Comparison of ENCODE assay signal across 9 cellular contexts in the genomic region with DNA sequence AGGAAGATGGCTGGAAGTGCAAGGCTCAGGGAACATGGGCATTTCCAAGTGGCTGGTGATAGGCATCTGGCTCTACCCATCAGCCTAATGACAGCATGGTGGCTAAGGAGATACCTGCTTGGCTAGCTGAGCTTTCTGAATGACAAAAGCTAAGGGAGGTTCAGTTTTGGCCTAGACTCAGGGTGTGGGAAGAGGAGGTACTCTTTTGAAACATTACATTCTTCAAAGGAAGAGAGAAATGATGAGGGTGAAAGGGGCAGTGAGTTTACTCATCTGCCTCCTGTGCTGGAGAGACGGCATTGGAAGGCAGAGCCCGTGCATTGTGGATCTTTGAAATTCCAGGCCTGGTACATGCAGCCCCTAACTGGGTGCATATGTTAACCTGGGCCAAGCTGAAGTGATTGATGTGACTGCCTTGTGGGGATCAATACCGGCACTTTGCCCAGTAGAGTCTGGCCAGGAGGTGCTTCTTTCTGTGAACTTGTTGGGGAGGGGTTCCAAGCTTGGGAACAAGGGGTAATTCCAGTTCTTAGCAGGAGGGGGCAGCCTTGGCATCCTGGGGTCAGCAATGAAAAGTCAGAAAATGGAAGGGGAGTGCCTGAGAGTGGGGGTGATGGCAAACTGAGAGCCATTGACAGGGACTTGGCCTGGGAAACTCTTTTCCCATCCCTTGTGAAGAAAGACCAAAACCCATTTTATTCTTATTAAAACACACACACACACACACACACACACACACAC.
DNase-seq lines count a peak whose midpoint lies in the region; ATAC-seq, FAIRE-seq and TF ChIP-seq lines count a peak whose summit lies in the region.
"Had no signal": no experiment of that assay in that cellular context is flagged by ENCODE, and none has a peak within 500 bp of the region (broad histone marks: within the 10 kb centered on the region; RNA-seq: fewer than 3 reads in every experiment).

No MANE protein-coding gene starts in this region.

- no peak overlapping the region for H3K23ac ChIP-seq in H1 (ENCODE audit: insufficient read length)

- no peak overlapping the region for H2BK5ac ChIP-seq in H1 (ENCODE audit: low read depth, low read length)

- no peak overlapping the region for H2BK20ac ChIP-seq in H1 (ENCODE audit: low read length)

- H3K27ac ChIP-seq in MM.1S (ENCODE audit: low read length) (no peak overlapping the region), H1 (ENCODE audit: low read depth, low read length) (no peak overlapping the region), PC-9 (no peak overlapping the region)

- H3K79me2 ChIP-seq in MM.1S (ENCODE audit: low read length) (no peaks in the 10 kb centered on the region), H1 (ENCODE audit: control insufficient read depth in 1 of 2, insufficient read depth in 2 of 2, low read length in 2 of 2) (no peaks in the 10 kb centered on the region), PC-9 (ENCODE audit: low read depth) (no peaks in the 10 kb centered on the region)

- TF ChIP-seq CTCF in AG04449 (IDR thresholded peaks at IDR 0.05; ENCODE audit: insufficient read depth, low read length, missing control alignments): peak; percentile 2
- peak; percentile 29 for TF ChIP-seq CTCF in GM10248 (IDR thresholded peaks at IDR 0.05; ENCODE audit: control extremely low read depth, extremely low read depth, low read depth, missing control alignments)
- peak; percentile 41 for TF ChIP-seq CTCF in MM.1S (IDR thresholded peaks at IDR 0.05; ENCODE audit: low read length)
- peak; percentile 70 to 83 (median 80) for TF ChIP-seq CTCF in H1 (IDR thresholded peaks at IDR 0.05; ENCODE audit: control extremely low read depth in 1 of 3, insufficient read depth in 1 of 3, low read depth in 1 of 3, low read length in 3 of 3)
- TF ChIP-seq CTCF in PC-9 (conservative IDR thresholded peaks at IDR 0.05): no peak; the same call in 1 of the 2 replicates

- no peak overlapping the region for H4K5ac ChIP-seq in H1 (ENCODE audit: insufficient read length, low read depth, low read length)

- no peak overlapping the region for H2BK15ac ChIP-seq in H1 (ENCODE audit: low read length)

- no peak overlapping the region for H2AK5ac ChIP-seq in H1 (ENCODE audit: low read depth, low read length)

- H2AFZ ChIP-seq in MM.1S (ENCODE audit: low read length) (no peak overlapping the region), H1 (ENCODE audit: low read length) (no peak overlapping the region), PC-9 (no peak overlapping the region)

- no peak for DNase-seq in AG04449 (ENCODE audit: low read depth, low spot score)
- peak; percentile 17 for DNase-seq in GM10248 (ENCODE audit: extremely low spot score)
- peak; percentile 8 for DNase-seq in MM.1S
- DNase-seq in H1 (ENCODE audit: low read depth in 1 of 2, low spot score in 2 of 2): peak; percentile 25 to 90
- no peak for DNase-seq in PC-9
- no peak for DNase-seq in NCI-H1436 treated with DMSO at 0.1 percent for 48 hours (lab: John Stamatoyannopoulos, UW)

- H3K4me3 ChIP-seq in AG04449 (ENCODE audit: low read depth, low read length): no peak overlapping the region
- H3K4me3 ChIP-seq in MM.1S (ENCODE audit: low read length): no peak overlapping the region
- no peak overlapping the region for H3K4me3 ChIP-seq in H1 (ENCODE audit: extremely low read depth in 1 of 4, insufficient read depth in 2 of 4, low read depth in 3 of 4, low read length in 4 of 4)
- no peak overlapping the region for H3K4me3 ChIP-seq in PC-9

- TF ChIP-seq POLR2A in H1 (IDR thresholded peaks at IDR 0.05; ENCODE audit: control extremely low read depth in 1 of 2, low read depth in 2 of 2, low read length in 2 of 2): no peak

- H3K9me3 ChIP-seq in MM.1S (replicated peaks; ENCODE audit: insufficient read depth, low read length) (no peaks in the 10 kb centered on the region), H1 (ENCODE audit: insufficient read depth in 2 of 2, low read depth in 1 of 2, low read length in 1 of 2) (no peaks in the 10 kb centered on the region), PC-9 (ENCODE audit: insufficient read depth, low read depth) (no peaks in the 10 kb centered on the region)

- no peak overlapping the region for H3K4me2 ChIP-seq in MM.1S (ENCODE audit: low read depth, low read length)
- no peak overlapping the region for H3K4me2 ChIP-seq in H1 (ENCODE audit: insufficient read depth in 1 of 2, low read depth in 2 of 2, low read length in 2 of 2)
- no peak overlapping the region for H3K4me2 ChIP-seq in PC-9

- H4K20me1 ChIP-seq in MM.1S (ENCODE audit: insufficient read depth, low read length) (no peaks in the 10 kb centered on the region), H1 (replicated peaks in 1 of 2; ENCODE audit: control insufficient read depth in 1 of 2, insufficient read depth in 2 of 2, low read length in 2 of 2) (no peaks in the 10 kb centered on the region), PC-9 (ENCODE audit: insufficient read depth) (no peaks in the 10 kb centered on the region)

- POLR2A ChIA-PET in AG04449 (lab: Yijun Ruan, JAX) (no interaction called here), GM10248 (lab: Yijun Ruan, JAX) (no interaction called here), H1 (lab: Charles Lee; ENCODE audit: partially characterized antibody) (no interaction called here), PC-9 (lab: Charles Lee; ENCODE audit: unreplicated experiment) (no interaction called here)

- no peak overlapping the region for H3K4ac ChIP-seq in H1 (replicated peaks; ENCODE audit: insufficient read length, low read depth, low read length)

- H4K8ac ChIP-seq in H1 (ENCODE audit: extremely low read depth, insufficient read depth, low read length): no peak overlapping the region

- H2BK120ac ChIP-seq in H1 (replicated peaks; ENCODE audit: low read depth, low read length): no peak overlapping the region

- no peak overlapping the region for H3K9ac ChIP-seq in MM.1S (ENCODE audit: low read length)
- no peak overlapping the region for H3K9ac ChIP-seq in H1 (replicated peaks in 1 of 4; ENCODE audit: extremely low read depth in 1 of 4, low read depth in 3 of 4, low read length in 3 of 4)

- no peaks in the 10 kb centered on the region for H3K79me1 ChIP-seq in H1 (ENCODE audit: low read depth, low read length)

- H2BK12ac ChIP-seq in H1 (ENCODE audit: low read depth, low read length): peak overlapping the region; percentile 69; the same call in 1 of the 2 replicates

- no peaks in the 10 kb centered on the region for H3F3A ChIP-seq in MM.1S (ENCODE audit: insufficient read depth, low read length)
- H3F3A ChIP-seq in PC-9 (ENCODE audit: insufficient read depth, low read depth): no peaks in the 10 kb centered on the region

- H3K36me3 ChIP-seq in MM.1S (replicated peaks; ENCODE audit: insufficient read depth, low read length) (no peaks in the 10 kb centered on the region), H1 (ENCODE audit: control insufficient read depth in 2 of 4, insufficient read depth in 4 of 4, low read length in 3 of 4) (no peaks in the 10 kb centered on the region), PC-9 (ENCODE audit: low read depth) (no peaks in the 10 kb centered on the region)

- H3K27me3 ChIP-seq in MM.1S (replicated peaks; ENCODE audit: insufficient read depth, low read length) (no peaks in the 10 kb centered on the region), H1 (replicated peaks in 1 of 4; ENCODE audit: control insufficient read depth in 3 of 4, extremely low read depth in 1 of 4, insufficient read depth in 3 of 4, low read length in 3 of 4) (peaks cover 0 to 1% (median 0%) of the 10 kb centered on the region in 4 experiments; a peak in 1 of 7 replicates), PC-9 (ENCODE audit: insufficient read depth, low read depth) (peaks cover 9% of the 10 kb centered on the region)

- no peaks in the 10 kb centered on the region for H3K9me2 ChIP-seq in MM.1S (replicated peaks; ENCODE audit: insufficient read depth, low read length)
- H3K9me2 ChIP-seq in PC-9 (ENCODE audit: insufficient read depth): no peaks in the 10 kb centered on the region

- ATAC-seq in GM21528 (IDR thresholded peaks at IDR 0.05; ENCODE audit: low FRiP score, unreplicated experiment) (no peak), HG02973 (IDR thresholded peaks at IDR 0.05; ENCODE audit: unreplicated experiment) (no peak)

- no peak overlapping the region; the same call in 1 of the 2 replicates for H3K18ac ChIP-seq in H1 (ENCODE audit: extremely low read depth, low read length)

- H3K56ac ChIP-seq in H1 (replicated peaks; ENCODE audit: insufficient read length, low read depth, low read length): no peak overlapping the region

- intact Hi-C loops in PC-9 (cut with micrococcal nuclease; ENCODE audit: unreplicated experiment): no loop called here

- peak; percentile 84 for FAIRE-seq in H1 (lab: Jason Lieb, UNC)
- FAIRE-seq: endometrium had no signal

- no peak overlapping the region for H4K91ac ChIP-seq in H1 (replicated peaks; ENCODE audit: insufficient read length, low read length)

- no peak for TF ChIP-seq EP300 in H1 (IDR thresholded peaks at IDR 0.05; ENCODE audit: borderline replicate concordance in 1 of 2, low read depth in 2 of 2, low read length in 2 of 2)

- BruUV-seq in PC-9 (replicated peaks; lab: Mats Ljungman, UMichigan): no TSS peak

- H3K4me1 ChIP-seq in MM.1S (ENCODE audit: low read length) (no peaks in the 10 kb centered on the region), H1 (replicated peaks in 1 of 4; ENCODE audit: control insufficient read depth in 3 of 4, insufficient read depth in 4 of 4, low read length in 3 of 4) (no peaks in the 10 kb centered on the region; a peak in 1 of 7 replicates), PC-9 (replicated peaks; ENCODE audit: insufficient read depth) (no peaks in the 10 kb centered on the region)

- peak; percentile 84 to 89 for TF ChIP-seq RAD21 in H1 (IDR thresholded peaks at IDR 0.05 in 1 of 2, conservative IDR thresholded peaks at IDR 0.05 in 1 of 2; ENCODE audit: low read depth in 2 of 2, low read length in 2 of 2)

- CTCF ChIA-PET in AG04449 (lab: Yijun Ruan, JAX): no interaction called here
- CTCF ChIA-PET in GM10248 (lab: Yijun Ruan, JAX): interaction anchor here (0.8 to 1.7 kb wide), 7 partner anchors 10 to 1590 kb away, joined by 3 to 6 read pairs (median 4); no protein-coding TSS in a partner anchor
- CTCF ChIA-PET in H1 (lab: Charles Lee; ENCODE audit: partially characterized antibody): interaction anchor here (0.6 to 5.1 kb wide), 41 partner anchors 13 to 1522 kb away, joined by 3 to 33 read pairs (median 5); no protein-coding TSS in a partner anchor
- CTCF ChIA-PET in PC-9 (lab: Charles Lee): no interaction called here

- 84% methylated on average over 3 of the region's 3 CpGs; no CpG with 5 or more reads in 1 of the 2 experiments for WGBS in H1 (ENCODE audit: extremely low coverage in 1 of 2, insufficient coverage in 1 of 2, insufficient read length in 1 of 2, insufficient replicate concordance in 2 of 2, low coverage in 1 of 2, low lambda C conversion rate in 2 of 2, missing lambda C conversion rate in 1 of 2), 2 experiments

- no peaks in the 10 kb centered on the region; the same call in 1 of the 2 replicates for H3K23me2 ChIP-seq in H1 (ENCODE audit: low read depth, low read length)

- H3K14ac ChIP-seq in H1 (ENCODE audit: insufficient read length): no peak overlapping the region

Comparison
In these comparisons a context has a peak if more than half of its experiments do, and no peak if none do; other contexts are left out.
1. DNase-seq: peak in GM10248 (single experiment), MM.1S (single experiment) and H1 (2 of 2); none in AG04449 (single experiment), PC-9 (0 of 2) and NCI-H1436 treated with DMSO at 0.1 percent for 48 hours (single experiment).
2. CTCF ChIA-PET loops: an anchor here in GM10248 (0.8 to 1.7 kb wide) and H1 (0.6 to 5.1 kb wide); none called in AG04449 and PC-9.